Comparison of ENCODE assay signal across 12 cellular contexts in the genomic region with DNA sequence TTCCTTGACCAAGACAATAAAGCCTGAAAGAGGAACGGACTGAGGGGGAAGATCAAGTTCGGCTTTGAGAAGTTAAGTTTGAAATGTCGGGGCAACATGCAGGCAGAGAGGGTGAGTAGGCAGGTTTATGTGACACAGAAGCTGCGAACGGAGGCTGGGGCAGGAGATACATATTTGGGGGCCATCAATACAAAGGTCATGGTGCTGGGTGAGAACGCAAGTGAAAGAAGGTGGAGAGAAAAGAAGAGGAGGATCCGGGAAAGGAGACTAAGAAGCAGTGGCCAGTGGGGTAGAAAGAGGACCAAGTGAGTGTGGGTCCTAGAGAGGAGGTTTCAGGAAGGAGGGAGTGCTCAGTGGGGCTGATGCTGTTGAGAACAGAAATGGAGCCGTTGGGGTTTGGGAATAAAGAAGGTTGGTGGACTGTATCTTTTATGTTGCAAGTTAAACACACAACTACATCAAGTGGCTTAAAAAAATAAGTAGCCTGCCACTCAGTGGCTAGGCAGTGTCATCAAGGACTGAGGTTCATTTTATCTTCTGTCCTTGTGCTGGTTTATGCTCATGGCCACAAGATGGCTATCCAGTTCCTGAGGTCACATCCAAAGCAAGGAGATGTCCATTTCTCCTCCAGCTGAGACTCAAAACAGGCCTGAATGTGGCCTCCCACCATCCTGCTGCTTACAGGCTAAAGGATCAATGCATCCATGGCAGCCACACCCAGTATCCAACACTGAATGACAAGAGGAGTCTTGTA. TPM values are rescaled to one million over a fixed set of nuclear protein-coding genes. Genes with fewer than 3 reads are reported as not detected.
DNase-seq lines count a peak whose midpoint lies in the region; ATAC-seq and TF ChIP-seq lines count a peak whose summit lies in the region.
"Had no signal": no experiment of that assay in that cellular context is flagged by ENCODE, and none has a peak within 500 bp of the region (broad histone marks: within the 10 kb centered on the region; RNA-seq: fewer than 3 reads in every experiment).

No MANE protein-coding gene starts in this region.

- in situ Hi-C loops in IMR-90 (cut with MboI; ENCODE audit: low sequenced_read_pairs): loop anchor here (5.0 kb wide), 1 partner anchor 137 kb away; no protein-coding TSS in a partner anchor

- peaks cover 16% of the 10 kb centered on the region for H3K9me1 ChIP-seq in IMR-90 (ENCODE audit: insufficient read depth, low read length)

- H3K79me1 ChIP-seq in IMR-90 (ENCODE audit: low read depth in 1 of 2, low read length in 2 of 2): peaks cover 13 to 42% of the 10 kb centered on the region in 2 experiments

- CTCF ChIA-PET in IMR-90 (lab: Yijun Ruan, JAX): no interaction called here

- no peak for TF ChIP-seq POLR2A in IMR-90 (IDR thresholded peaks at IDR 0.05; ENCODE audit: low read depth, low read length)
- no peak for TF ChIP-seq POLR2A in body of pancreas (IDR thresholded peaks at IDR 0.05)

- no peak overlapping the region for H2BK120ac ChIP-seq in IMR-90 (ENCODE audit: low read depth, low read length)

- peaks cover 15% of the 10 kb centered on the region for H3F3A ChIP-seq in neural progenitor cell (ENCODE audit: low read depth)

- no peak overlapping the region for H2AFZ ChIP-seq in IMR-90 (replicated peaks; ENCODE audit: low read length, poor library complexity)
- H2AFZ ChIP-seq in neural progenitor cell (replicated peaks): no peak overlapping the region

- peak overlapping the region; percentile 86 for H2AK9ac ChIP-seq in IMR-90 (replicated peaks; ENCODE audit: low read depth, low read length, poor library complexity)

- peak overlapping the region; percentile 35 for H3K4me3 Mint-ChIP-seq in T-helper 2 cell treated with Interferon-gamma antibody and Interleukin-4, amounts not matched to agents 5 μg/mL and 100 μg/mL, for 36 hours
- peak overlapping the region; percentile 85 for H3K4me3 Mint-ChIP-seq in activated naive CD8-positive, alpha-beta T cell
- peak overlapping the region; percentile 39 for H3K4me3 Mint-ChIP-seq in neural progenitor cell

- TF ChIP-seq CTCF in IMR-90 (conservative IDR thresholded peaks at IDR 0.05; ENCODE audit: low read depth, low read length) (no peak), neural progenitor cell (IDR thresholded peaks at IDR 0.05) (no peak), body of pancreas (IDR thresholded peaks at IDR 0.05) (no peak)

- H4K20me1 ChIP-seq in IMR-90 (ENCODE audit: insufficient read depth, low read length) (peaks cover 25% of the 10 kb centered on the region), neural progenitor cell (ENCODE audit: low read depth) (peaks cover 30% of the 10 kb centered on the region)

- H4K91ac ChIP-seq in IMR-90 (ENCODE audit: insufficient read depth, low read depth, low read length): no peak overlapping the region

- no peak overlapping the region for H3K18ac ChIP-seq in IMR-90 (ENCODE audit: low read depth, low read length)

- BruUV-seq in IMR-90 (replicated peaks; lab: Mats Ljungman, UMichigan): no TSS peak

- no peaks in the 10 kb centered on the region for H3K27me3 ChIP-seq in IMR-90 (ENCODE audit: control insufficient read depth, insufficient read depth, low read length)
- H3K27me3 ChIP-seq in neural progenitor cell: no peaks in the 10 kb centered on the region
- H3K27me3 ChIP-seq in body of pancreas: no peaks in the 10 kb centered on the region
- H3K27me3 ChIP-seq: adrenal gland, pancreas, tibial artery had no signal

- TF ChIP-seq RAD21 in IMR-90 (IDR thresholded peaks at IDR 0.05; ENCODE audit: low read length): no peak

- no peak overlapping the region for H3K14ac ChIP-seq in IMR-90 (replicated peaks; ENCODE audit: low read depth, low read length)

- H4K8ac ChIP-seq in IMR-90 (ENCODE audit: low read depth in 2 of 2, low read length in 2 of 2): no peak overlapping the region

- peak overlapping the region; percentile 5 for H3K27ac Mint-ChIP-seq in T-helper 2 cell treated with Interferon-gamma antibody and Interleukin-4, amounts not matched to agents 5 μg/mL and 100 μg/mL, for 36 hours
- H3K27ac Mint-ChIP-seq in activated naive CD8-positive, alpha-beta T cell: no peak overlapping the region
- no peak overlapping the region for H3K27ac Mint-ChIP-seq in neural progenitor cell

- H3K23ac ChIP-seq in IMR-90 (ENCODE audit: low read depth, low read length): no peak overlapping the region

- H3K56ac ChIP-seq in IMR-90 (ENCODE audit: extremely low read depth, insufficient read depth, low read length): no peak overlapping the region

- no peak overlapping the region for H4K5ac ChIP-seq in IMR-90 (ENCODE audit: low read depth, low read length)

- H3K9me3 ChIP-seq in IMR-90 (ENCODE audit: control insufficient read depth, insufficient read depth, low read length): no peaks in the 10 kb centered on the region
- no peaks in the 10 kb centered on the region for H3K9me3 ChIP-seq in neural progenitor cell (ENCODE audit: low read depth)
- no peaks in the 10 kb centered on the region for H3K9me3 ChIP-seq in body of pancreas
- H3K9me3 ChIP-seq: adrenal gland, pancreas, tibial artery had no signal

- no peak for DNase-seq in T-helper 2 cell treated with Interferon-gamma antibody and Interleukin-4, amounts not matched to agents 5 μg/mL and 100 μg/mL, for 36 hours (ENCODE audit: low spot score)
- DNase-seq in T-helper 2 cell (no peak), IMR-90 (no peak), neural progenitor cell (ENCODE audit: low spot score) (no peak), activated gamma-delta T cell treated with Interleukin-2 at 50 U/mL for 16 hours (no peak), body of pancreas (no peak)
- DNase-seq: pancreas, tibial artery had no signal

- POLR2A ChIA-PET in IMR-90 (lab: Charles Lee; ENCODE audit: unreplicated experiment): no interaction called here

- H3K36me3 ChIP-seq in IMR-90 (ENCODE audit: control insufficient read depth, insufficient read depth, low read length): no peaks in the 10 kb centered on the region
- no peaks in the 10 kb centered on the region for H3K36me3 ChIP-seq in neural progenitor cell
- no peaks in the 10 kb centered on the region for H3K36me3 ChIP-seq in body of pancreas (replicated peaks in 1 of 2; ENCODE audit: insufficient read depth in 1 of 2, low read depth in 2 of 2)
- H3K36me3 ChIP-seq: adrenal gland, pancreas, tibial artery had no signal

- H3K9ac ChIP-seq in IMR-90 (ENCODE audit: low read depth, low read length) (no peak overlapping the region), neural progenitor cell (no peak overlapping the region)

- H3K4me1 ChIP-seq in IMR-90 (ENCODE audit: control insufficient read depth, insufficient read depth, low read length) (peaks cover 11% of the 10 kb centered on the region), neural progenitor cell (peaks cover 21% of the 10 kb centered on the region), body of pancreas (peaks cover 33% of the 10 kb centered on the region)

- dilution Hi-C loops in IMR-90 (cut with HindIII; ENCODE audit: low sequenced_read_pairs, unreplicated experiment): no loop called here

- no peaks in the 10 kb centered on the region for H3K9me3 Mint-ChIP-seq in T-helper 2 cell treated with Interferon-gamma antibody and Interleukin-4, amounts not matched to agents 5 μg/mL and 100 μg/mL, for 36 hours
- no peaks in the 10 kb centered on the region for H3K9me3 Mint-ChIP-seq in activated naive CD8-positive, alpha-beta T cell (ENCODE audit: low read depth)
- no peaks in the 10 kb centered on the region for H3K9me3 Mint-ChIP-seq in neural progenitor cell

- H2BK20ac ChIP-seq in IMR-90 (ENCODE audit: low read depth, low read length): no peak overlapping the region

- H3K4me1 Mint-ChIP-seq in T-helper 2 cell treated with Interferon-gamma antibody and Interleukin-4, amounts not matched to agents 5 μg/mL and 100 μg/mL, for 36 hours (ENCODE audit: low read depth): peaks cover 29% of the 10 kb centered on the region
- H3K4me1 Mint-ChIP-seq in activated naive CD8-positive, alpha-beta T cell (ENCODE audit: low read depth): peaks cover 29% of the 10 kb centered on the region
- peaks cover 34% of the 10 kb centered on the region for H3K4me1 Mint-ChIP-seq in neural progenitor cell

- no peak overlapping the region for H3K4ac ChIP-seq in IMR-90 (ENCODE audit: low read depth, low read length)

- no peak overlapping the region for H3K4me3 ChIP-seq in IMR-90 (ENCODE audit: insufficient read depth, low read depth, low read length)
- no peak overlapping the region for H3K4me3 ChIP-seq in neural progenitor cell
- no peak overlapping the region for H3K4me3 ChIP-seq in body of pancreas

- no peak overlapping the region for H2BK15ac ChIP-seq in IMR-90 (ENCODE audit: low read depth, low read length)

- no peaks in the 10 kb centered on the region for H3K27me3 Mint-ChIP-seq in T-helper 2 cell treated with Interferon-gamma antibody and Interleukin-4, amounts not matched to agents 5 μg/mL and 100 μg/mL, for 36 hours (ENCODE audit: low read depth)
- no peaks in the 10 kb centered on the region for H3K27me3 Mint-ChIP-seq in activated naive CD8-positive, alpha-beta T cell
- peaks cover 10% of the 10 kb centered on the region for H3K27me3 Mint-ChIP-seq in neural progenitor cell (ENCODE audit: insufficient read depth, low read depth)

- ATAC-seq in IMR-90 (ENCODE audit: low read depth) (no peak), GM18502 (IDR thresholded peaks at IDR 0.05; ENCODE audit: poor library complexity, unreplicated experiment) (no peak), body of pancreas (no peak)
- ATAC-seq: pancreas had no signal

- H3K36me3 Mint-ChIP-seq in T-helper 2 cell treated with Interferon-gamma antibody and Interleukin-4, amounts not matched to agents 5 μg/mL and 100 μg/mL, for 36 hours (ENCODE audit: low read depth): no peaks in the 10 kb centered on the region
- H3K36me3 Mint-ChIP-seq in activated naive CD8-positive, alpha-beta T cell: no peaks in the 10 kb centered on the region
- peaks cover 3% of the 10 kb centered on the region for H3K36me3 Mint-ChIP-seq in neural progenitor cell

- H3K79me2 ChIP-seq in neural progenitor cell (ENCODE audit: low read depth): peaks cover 37% of the 10 kb centered on the region

- WGBS in IMR-90 (ENCODE audit: extremely low coverage in 2 of 2, insufficient read length in 1 of 2), 2 experiments: 80% methylated on average over 6 of the region's 8 CpGs; no CpG with 5 or more reads in 1 of the 2 experiments
- 70 to 76% methylated on average over 8 of the region's 8 CpGs for WGBS in body of pancreas, 2 donors

- H2BK5ac ChIP-seq in IMR-90 (ENCODE audit: low read depth, low read length, poor library complexity, severe bottlenecking): no peak overlapping the region

- intact Hi-C loops in IMR-90 (cut with micrococcal nuclease): loop anchor here (5.0 kb wide), 1 partner anchor 122 kb away; no protein-coding TSS in a partner anchor
- intact Hi-C loops in body of pancreas (cut with DNase I): loop anchor here (10.0 kb wide), 1 partner anchor 135 kb away; no protein-coding TSS in a partner anchor

- H3K4me2 ChIP-seq in IMR-90 (ENCODE audit: low read depth, low read length) (no peak overlapping the region), neural progenitor cell (peak overlapping the region; percentile 93)

- H2AK5ac ChIP-seq in IMR-90 (ENCODE audit: low read depth, low read length): no peak overlapping the region

- no peak overlapping the region for H3K27ac ChIP-seq in IMR-90 (ENCODE audit: insufficient read depth, low read length)
- no peak overlapping the region for H3K27ac ChIP-seq in neural progenitor cell
- no peak overlapping the region for H3K27ac ChIP-seq in body of pancreas
- H3K27ac ChIP-seq: adrenal gland, pancreas, tibial artery had no signal

RNA-seq across cellular contexts. Expression of gene BLCAP, which starts 1.7 kb away (rescaled TPM):
- total RNA-seq in IMR-90 (2012; rRNA removed) (17.7 and 23.3 TPM in 2 replicates), neural progenitor cell (ENCODE audit: low replicate concordance) (46.4 and 74.3 TPM in 2 replicates), body of pancreas (10 to 100 TPM; 24.1 to 44.8 TPM)
- 65.6 and 67.3 TPM in 2 replicates for polyA plus RNA-seq in IMR-90 (2012; rRNA removed)
- 46.2 and 50.5 TPM in 2 replicates for polyA plus RNA-seq in IMR-90 (2012; cell fraction: cytosol; rRNA removed)
- polyA plus RNA-seq in IMR-90 (2012; cell fraction: nucleus; rRNA removed; ENCODE audit: low replicate concordance): 35.5 and 80.8 TPM in 2 replicates

RNA-seq across cellular contexts. Expression of gene NNAT, which starts 8.3 kb away (rescaled TPM):
- 2.0 and 2.8 TPM in 2 replicates for total RNA-seq in IMR-90 (2012; rRNA removed)
- polyA plus RNA-seq in IMR-90 (2012; rRNA removed): 6.5 and 8.2 TPM in 2 replicates
- 5.9 and 12.0 TPM in 2 replicates for polyA plus RNA-seq in IMR-90 (2012; cell fraction: cytosol; rRNA removed)
- polyA plus RNA-seq in IMR-90 (2012; cell fraction: nucleus; rRNA removed; ENCODE audit: low replicate concordance): 3.6 and 4.7 TPM in 2 replicates
- 0.37 TPM in 1 of 2 replicates, not detected in the other for total RNA-seq in neural progenitor cell (ENCODE audit: low replicate concordance)
- total RNA-seq in body of pancreas: under 1 TPM in 1 of 2 donors, not detected in 1; 0.52 TPM
- total RNA-seq: T-helper 1 cell treated with Interleukin-12 subunit alpha and Interleukin-12 subunit beta and Interleukin-4 antibody, amounts not matched to agents 30 ng/mL and 1 ng/mL, for 36 hours had no signal

Comparison
In these comparisons a context has a peak if more than half of its experiments do, and no peak if none do; other contexts are left out.
1. H3K4me3 Mint-ChIP-seq: peak in every context shown above with its lines; median percentile 85 in activated naive CD8-positive, alpha-beta T cell; 39 in neural progenitor cell; 35 in T-helper 2 cell treated with Interferon-gamma antibody and Interleukin-4, amounts not matched to agents 5 μg/mL and 100 μg/mL, for 36 hours.